Comparison of ENCODE assay signal across 1 cellular context in genomic region chr19:48872182-48872883, GRCh38.
TF ChIP-seq lines count a peak whose summit lies in the region.

Gene PPP1R15A, plus strand, starts transcription at chr19:48872421. Its CDS starts 813 bp downstream, at chr19:48873234.

TF ChIP-seq in K562, 482 proteins besides CTCF, POLR2A, EP300 and RAD21 (continued from another document and continues in another):
- TF ChIP-seq ZNF318 (IDR thresholded peaks at IDR 0.05; ENCODE audit: borderline replicate concordance in 1 of 2, low read depth in 1 of 2) (no peak), TRIM28 (IDR thresholded peaks at IDR 0.05) (0 out of 2 replicates have a peak, but pooled peaks have one; percentile 26), GATA2 (CRISPR knock-in tag; IDR thresholded peaks at IDR 0.05) (peak; percentile 91), AFF4 (CRISPR knock-in tag; IDR thresholded peaks at IDR 0.05) (peak; percentile 99), ZBTB1 (CRISPR knock-in tag; IDR thresholded peaks at IDR 0.05; ENCODE audit: borderline replicate concordance, low read depth) (peak; percentile 62; the same call in 1 of the 2 replicates), ZNF217 (CRISPR knock-in tag; IDR thresholded peaks at IDR 0.05) (no peak), SP2 (IDR thresholded peaks at IDR 0.05; ENCODE audit: extremely low read depth, low read depth, low read length, poor library complexity, severe bottlenecking) (no peak), SMARCC2 (IDR thresholded peaks at IDR 0.05; ENCODE audit: low read depth) (no peak; the same call in 1 of the 2 replicates), ETS1 (conservative IDR thresholded peaks at IDR 0.05; ENCODE audit: control insufficient read depth, low read depth, low read length) (peak; percentile 86), THRA (IDR thresholded peaks at IDR 0.05) (no peak), LCOR (CRISPR knock-in tag; IDR thresholded peaks at IDR 0.05) (peak; percentile 78), ZNF280B (CRISPR knock-in tag; IDR thresholded peaks at IDR 0.05) (no peak), SIRT6 (IDR thresholded peaks at IDR 0.05; ENCODE audit: low read depth, low read length) (peak; percentile 75), SETDB1 (IDR thresholded peaks at IDR 0.05; ENCODE audit: low read length) (peak; percentile 59), CSDE1 (IDR thresholded peaks at IDR 0.05) (peak in 1 of 2 experiments; percentile 82; a peak in 2 of 4 replicates), PATZ1 (CRISPR knock-in tag; IDR thresholded peaks at IDR 0.05; ENCODE audit: borderline replicate concordance) (0 out of 2 replicates have a peak, but pooled peaks have one; percentile 7), GTF2E2 (tag; IDR thresholded peaks at IDR 0.05) (peak; percentile 94), ARID1B (IDR thresholded peaks at IDR 0.05) (0 out of 2 replicates have a peak, but pooled peaks have one; percentile 49), ELK3 (CRISPR knock-in tag; IDR thresholded peaks at IDR 0.05) (no peak), ZNF589 (CRISPR knock-in tag; IDR thresholded peaks at IDR 0.05; ENCODE audit: low read depth) (no peak; the same call in 1 of the 2 replicates), PRMT5 (CRISPR knock-in tag; IDR thresholded peaks at IDR 0.05) (no peak), RBM22 (IDR thresholded peaks at IDR 0.05; ENCODE audit: low read depth, low read length, poor library complexity, severe bottlenecking) (peak; percentile 97), NRF1 (conservative IDR thresholded peaks at IDR 0.05 in 1 of 2, IDR thresholded peaks at IDR 0.05 in 1 of 2) (peak; percentile 58; a peak in 3 of 4 replicates), CEBPZ (IDR thresholded peaks at IDR 0.05; ENCODE audit: borderline replicate concordance, low read depth, low read length) (no peak), CTCFL (IDR thresholded peaks at IDR 0.05; ENCODE audit: borderline replicate concordance, insufficient read depth, low read depth, low read length, poor library complexity, severe bottlenecking) (no peak), SRF (CRISPR knock-in tag; IDR thresholded peaks at IDR 0.05) (peak in 1 of 2 experiments; percentile 58; a peak in 1 of 4 replicates)
